4 cellular contexts compared by ENCODE assay signal in genomic region chr12:44550377-44550776, GRCh38.
TF ChIP-seq lines count a peak whose summit lies in the region.

No MANE protein-coding gene starts in this region.

TF ChIP-seq in SK-N-SH treated with all-trans-retinoic acid at 6 μM for 48 hours, 23 proteins besides CTCF, POLR2A, EP300 and RAD21 (continued from another document):
- TF ChIP-seq TOX (CRISPR knock-in tag; IDR thresholded peaks at IDR 0.05; ENCODE audit: borderline replicate concordance) (no peak), GLIS3 (CRISPR knock-in tag; IDR thresholded peaks at IDR 0.05) (no peak), ISL1 (CRISPR knock-in tag; IDR thresholded peaks at IDR 0.05) (no peak)
TF ChIP-seq in SK-N-SH treated with all-trans-retinoic acid at 6 μM for 48 hours: peak in this region for 1.

TF ChIP-seq in SK-N-SH, 30 proteins besides CTCF, POLR2A, EP300 and RAD21 (continued from another document):
- TF ChIP-seq TEAD4 (IDR thresholded peaks at IDR 0.05; ENCODE audit: borderline replicate concordance, insufficient read depth): no peak
- no peak for TF ChIP-seq EZH2phosphoT487 (IDR thresholded peaks at IDR 0.05; ENCODE audit: borderline replicate concordance, low read depth)
- TF ChIP-seq GABPA (IDR thresholded peaks at IDR 0.05; ENCODE audit: low read depth): no peak
- TF ChIP-seq POLR2AphosphoS5 (IDR thresholded peaks at IDR 0.05; ENCODE audit: low read depth, low read length): no peak
- no peak for TF ChIP-seq FOXJ3 (CRISPR knock-in tag; IDR thresholded peaks at IDR 0.05)
- no peak for TF ChIP-seq RFX5 (IDR thresholded peaks at IDR 0.05; ENCODE audit: low read length)
- TF ChIP-seq SMC3 (IDR thresholded peaks at IDR 0.05; ENCODE audit: low read depth, low read length): no peak
- TF ChIP-seq, protein P1, sequence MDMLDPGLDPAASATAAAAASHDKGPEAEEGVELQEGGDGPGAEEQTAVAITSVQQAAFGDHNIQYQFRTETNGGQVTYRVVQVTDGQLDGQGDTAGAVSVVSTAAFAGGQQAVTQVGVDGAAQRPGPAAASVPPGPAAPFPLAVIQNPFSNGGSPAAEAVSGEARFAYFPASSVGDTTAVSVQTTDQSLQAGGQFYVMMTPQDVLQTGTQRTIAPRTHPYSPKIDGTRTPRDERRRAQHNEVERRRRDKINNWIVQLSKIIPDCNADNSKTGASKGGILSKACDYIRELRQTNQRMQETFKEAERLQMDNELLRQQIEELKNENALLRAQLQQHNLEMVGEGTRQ (IDR thresholded peaks at IDR 0.05; ENCODE audit: borderline replicate concordance, low read depth, low read length): no peak
- TF ChIP-seq JUND (IDR thresholded peaks at IDR 0.05): no peak
- no peak for TF ChIP-seq USF1 (IDR thresholded peaks at IDR 0.05; ENCODE audit: borderline replicate concordance, low read depth)
- TF ChIP-seq, protein P2, sequence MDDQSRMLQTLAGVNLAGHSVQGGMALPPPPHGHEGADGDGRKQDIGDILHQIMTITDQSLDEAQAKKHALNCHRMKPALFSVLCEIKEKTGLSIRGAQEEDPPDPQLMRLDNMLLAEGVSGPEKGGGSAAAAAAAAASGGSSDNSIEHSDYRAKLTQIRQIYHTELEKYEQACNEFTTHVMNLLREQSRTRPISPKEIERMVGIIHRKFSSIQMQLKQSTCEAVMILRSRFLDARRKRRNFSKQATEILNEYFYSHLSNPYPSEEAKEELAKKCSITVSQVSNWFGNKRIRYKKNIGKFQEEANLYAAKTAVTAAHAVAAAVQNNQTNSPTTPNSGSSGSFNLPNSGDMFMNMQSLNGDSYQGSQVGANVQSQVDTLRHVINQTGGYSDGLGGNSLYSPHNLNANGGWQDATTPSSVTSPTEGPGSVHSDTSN (IDR thresholded peaks at IDR 0.05): no peak
- no peak for TF ChIP-seq NFIC (IDR thresholded peaks at IDR 0.05; ENCODE audit: borderline replicate concordance)
- no peak for TF ChIP-seq ELF1 (IDR thresholded peaks at IDR 0.05)
- TF ChIP-seq ZBTB33 (IDR thresholded peaks at IDR 0.05; ENCODE audit: borderline replicate concordance, low read depth): no peak
- TF ChIP-seq RCOR1 (IDR thresholded peaks at IDR 0.05; ENCODE audit: low read length): no peak

TF ChIP-seq in A549, 52 proteins besides CTCF, POLR2A, EP300 and RAD21 (continued from another document):
- TF ChIP-seq FOSB (CRISPR knock-in tag; IDR thresholded peaks at IDR 0.05): no peak
- TF ChIP-seq ZC3H11A (IDR thresholded peaks at IDR 0.05): peak; percentile 92
- no peak for TF ChIP-seq POLR2AphosphoS2 (conservative IDR thresholded peaks at IDR 0.05; ENCODE audit: low read length)
- no peak for TF ChIP-seq ESRRA (IDR thresholded peaks at IDR 0.05; ENCODE audit: borderline replicate concordance, low read length)
- TF ChIP-seq ZFP36 (IDR thresholded peaks at IDR 0.05; ENCODE audit: borderline replicate concordance, partially characterized antibody): no peak
- no peak for TF ChIP-seq CEBPB (IDR thresholded peaks at IDR 0.05)
- no peak for TF ChIP-seq HOXB5 (CRISPR knock-in tag; IDR thresholded peaks at IDR 0.05)

TF ChIP-seq in HEK293, 187 proteins besides CTCF, POLR2A, EP300 and RAD21 (continues in another document):
- TF ChIP-seq PRDM10 (tag by site-specific recombination; IDR thresholded peaks at IDR 0.05): no peak
- TF ChIP-seq ZBTB49 (tag by site-specific recombination; IDR thresholded peaks at IDR 0.05; ENCODE audit: low read depth): no peak
- TF ChIP-seq ZNF629 (tag by site-specific recombination; IDR thresholded peaks at IDR 0.05): no peak
- TF ChIP-seq ZBTB10 (tag by site-specific recombination; IDR thresholded peaks at IDR 0.05): no peak
- no peak for TF ChIP-seq ZNF585B (tag by site-specific recombination; IDR thresholded peaks at IDR 0.05)
- no peak for TF ChIP-seq HOXA7 (CRISPR knock-in tag; IDR thresholded peaks at IDR 0.05; ENCODE audit: borderline replicate concordance)
- no peak for TF ChIP-seq SP2 (tag by site-specific recombination; IDR thresholded peaks at IDR 0.05)
- TF ChIP-seq KLF8 (tag by site-specific recombination; IDR thresholded peaks at IDR 0.05): no peak
- TF ChIP-seq ZBTB26 (tag by site-specific recombination; optimal IDR thresholded peaks at IDR 0.05): no peak
- TF ChIP-seq SP7 (tag by site-specific recombination; IDR thresholded peaks at IDR 0.05): no peak
- no peak for TF ChIP-seq EGR2 (tag by site-specific recombination; IDR thresholded peaks at IDR 0.05; ENCODE audit: low read depth)
- TF ChIP-seq BCL6B (tag by site-specific recombination; IDR thresholded peaks at IDR 0.05): no peak
- no peak for TF ChIP-seq WT1 (tag by site-specific recombination; IDR thresholded peaks at IDR 0.05)
- no peak for TF ChIP-seq ZNF146 (tag by site-specific recombination; IDR thresholded peaks at IDR 0.05)
- no peak for TF ChIP-seq ZBTB48 (tag by site-specific recombination; IDR thresholded peaks at IDR 0.05)
- TF ChIP-seq ZBTB1 (tag by site-specific recombination; IDR thresholded peaks at IDR 0.05): no peak
- TF ChIP-seq ZNF544 (tag by site-specific recombination; IDR thresholded peaks at IDR 0.05): no peak
- peak; percentile 78 for TF ChIP-seq ZNF555 (tag by site-specific recombination; conservative IDR thresholded peaks at IDR 0.05)
- TF ChIP-seq ZNF621 (tag by site-specific recombination; IDR thresholded peaks at IDR 0.05): no peak
- TF ChIP-seq ZNF704 (tag by site-specific recombination; IDR thresholded peaks at IDR 0.05): no peak
- no peak for TF ChIP-seq ZNF692 (tag by site-specific recombination; IDR thresholded peaks at IDR 0.05)
- no peak for TF ChIP-seq ZNF792 (tag by site-specific recombination; IDR thresholded peaks at IDR 0.05)
